8 cellular contexts compared by ENCODE assay signal in genomic region chr6:43724914-43725642, GRCh38. TPM values are rescaled to one million over a fixed set of nuclear protein-coding genes. Genes with fewer than 3 reads are reported as not detected.
DNase-seq lines count a peak whose midpoint lies in the region; ATAC-seq and TF ChIP-seq lines count a peak whose summit lies in the region.

No MANE protein-coding gene starts in this region.

- TF ChIP-seq EP300 in Ishikawa (IDR thresholded peaks at IDR 0.05; ENCODE audit: borderline replicate concordance), result peak; percentile 72; the same call in 1 of the 2 replicates

- peak overlapping the region; percentile 65 for H3K4me3 Mint-ChIP-seq in activated naive CD8-positive, alpha-beta T cell treated with anti-CD3 and anti-CD28 coated beads for 36 hours

- H3K9ac ChIP-seq in BLaER1, result peak overlapping the region; percentile 34

- DNase-seq in GM20000 (ENCODE audit: low spot score) (peak; percentile 75), SW480 (ENCODE audit: low spot score) (peak; percentile 88), iris pigment epithelial cell (ENCODE audit: low read depth) (peak; percentile 93)
- peak; percentile 86 for DNase-seq in activated naive CD8-positive, alpha-beta T cell treated with anti-CD3 and anti-CD28 coated beads for 36 hours
- peak; percentile 27 for DNase-seq in stimulated activated CD8-positive, alpha-beta memory T cell treated with anti-CD3 and anti-CD28 coated beads, Interleukin-12 subunit alpha, Interleukin-12 subunit beta, amount 100 ng/mL, for 1 hour (ENCODE audit: low read depth)

- H4K20me1 ChIP-seq in BLaER1, result no peaks in the 10 kb centered on the region

- H3K9me3 ChIP-seq in BLaER1, result peaks cover 10% of the 10 kb centered on the region

- no peaks in the 10 kb centered on the region for H3K27me3 ChIP-seq in BLaER1

- H3K36me3 Mint-ChIP-seq in activated naive CD8-positive, alpha-beta T cell treated with anti-CD3 and anti-CD28 coated beads for 36 hours, result no peaks in the 10 kb centered on the region

- peak overlapping the region; percentile 8; the same call in 1 of the 2 replicates for H3K4me3 ChIP-seq in BLaER1

- H3K4me1 Mint-ChIP-seq in activated naive CD8-positive, alpha-beta T cell treated with anti-CD3 and anti-CD28 coated beads for 36 hours, result peaks cover 28% of the 10 kb centered on the region

- H3K9me3 Mint-ChIP-seq in activated naive CD8-positive, alpha-beta T cell treated with anti-CD3 and anti-CD28 coated beads for 36 hours, result peaks cover 2% of the 10 kb centered on the region

- H3K27ac Mint-ChIP-seq in activated naive CD8-positive, alpha-beta T cell treated with anti-CD3 and anti-CD28 coated beads for 36 hours, result peak overlapping the region; percentile 89

- peak overlapping the region; percentile 76 for H3K4me2 ChIP-seq in BLaER1

- no peaks in the 10 kb centered on the region for H3K36me3 ChIP-seq in BLaER1

- peaks cover 30% of the 10 kb centered on the region for H3K4me1 ChIP-seq in BLaER1

- peak overlapping the region; percentile 78 for H3K27ac ChIP-seq in BLaER1

- TF ChIP-seq RAD21 in Ishikawa (IDR thresholded peaks at IDR 0.05; ENCODE audit: low read depth), result no peak

- no peak for TF ChIP-seq CTCF in GM20000 (IDR thresholded peaks at IDR 0.05; ENCODE audit: extremely low read depth, missing control alignments)

- ATAC-seq in HG03039 (IDR thresholded peaks at IDR 0.05; ENCODE audit: unreplicated experiment), result no peak

- no peaks in the 10 kb centered on the region for H3K27me3 Mint-ChIP-seq in activated naive CD8-positive, alpha-beta T cell treated with anti-CD3 and anti-CD28 coated beads for 36 hours

TF ChIP-seq in Ishikawa, 13 proteins besides CTCF, POLR2A, EP300 and RAD21:
- TF ChIP-seq FOXM1 (IDR thresholded peaks at IDR 0.05; ENCODE audit: borderline replicate concordance, low read depth) (no peak), YY1 (IDR thresholded peaks at IDR 0.05; ENCODE audit: low read depth) (no peak), ZBTB7A (IDR thresholded peaks at IDR 0.05; ENCODE audit: low read depth) (peak; percentile 86), NFIC (IDR thresholded peaks at IDR 0.05) (peak; percentile 95), REST (IDR thresholded peaks at IDR 0.05; ENCODE audit: low read depth) (no peak), TCF12 (IDR thresholded peaks at IDR 0.05; ENCODE audit: low read depth) (peak; percentile 78), EGR1 (IDR thresholded peaks at IDR 0.05) (peak; percentile 76), MAX (IDR thresholded peaks at IDR 0.05) (peak; percentile 89), CREB1 (IDR thresholded peaks at IDR 0.05; ENCODE audit: low read depth) (no peak), TAF1 (IDR thresholded peaks at IDR 0.05; ENCODE audit: low read depth) (peak; percentile 35), TEAD4 (IDR thresholded peaks at IDR 0.05) (peak; percentile 48; the same call in 1 of the 2 replicates), CEBPB (IDR thresholded peaks at IDR 0.05) (peak; percentile 93)
- TF ChIP-seq, protein P1, sequence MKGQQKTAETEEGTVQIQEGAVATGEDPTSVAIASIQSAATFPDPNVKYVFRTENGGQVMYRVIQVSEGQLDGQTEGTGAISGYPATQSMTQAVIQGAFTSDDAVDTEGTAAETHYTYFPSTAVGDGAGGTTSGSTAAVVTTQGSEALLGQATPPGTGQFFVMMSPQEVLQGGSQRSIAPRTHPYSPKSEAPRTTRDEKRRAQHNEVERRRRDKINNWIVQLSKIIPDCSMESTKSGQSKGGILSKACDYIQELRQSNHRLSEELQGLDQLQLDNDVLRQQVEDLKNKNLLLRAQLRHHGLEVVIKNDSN (IDR thresholded peaks at IDR 0.05), result peak; percentile 74

RNA-seq across cellular contexts. Expression of gene MRPS18A, which starts 37.5 kb away (rescaled TPM):
- 10 to 100 TPM; 63.8 to 65.3 TPM for total RNA-seq in activated naive CD8-positive, alpha-beta T cell treated with anti-CD3 and anti-CD28 coated beads for 36 hours

RNA-seq across cellular contexts. Expression of gene VEGFA, which starts 44.9 kb away (rescaled TPM):
- 10 to 100 TPM; 51.9 to 54.7 TPM for total RNA-seq in activated naive CD8-positive, alpha-beta T cell treated with anti-CD3 and anti-CD28 coated beads for 36 hours

Comparison
In these comparisons a context has a peak if more than half of its experiments do, and no peak if none do; other contexts are left out.
1. DNase-seq: peak in every context shown above with its lines; median percentile 93 in iris pigment epithelial cell; 88 in SW480; 86 in activated naive CD8-positive, alpha-beta T cell treated with anti-CD3 and anti-CD28 coated beads for 36 hours; 75 in GM20000; 27 in stimulated activated CD8-positive, alpha-beta memory T cell treated with anti-CD3 and anti-CD28 coated beads, Interleukin-12 subunit alpha, Interleukin-12 subunit beta, amount 100 ng/mL, for 1 hour.